In the genomic region with DNA sequence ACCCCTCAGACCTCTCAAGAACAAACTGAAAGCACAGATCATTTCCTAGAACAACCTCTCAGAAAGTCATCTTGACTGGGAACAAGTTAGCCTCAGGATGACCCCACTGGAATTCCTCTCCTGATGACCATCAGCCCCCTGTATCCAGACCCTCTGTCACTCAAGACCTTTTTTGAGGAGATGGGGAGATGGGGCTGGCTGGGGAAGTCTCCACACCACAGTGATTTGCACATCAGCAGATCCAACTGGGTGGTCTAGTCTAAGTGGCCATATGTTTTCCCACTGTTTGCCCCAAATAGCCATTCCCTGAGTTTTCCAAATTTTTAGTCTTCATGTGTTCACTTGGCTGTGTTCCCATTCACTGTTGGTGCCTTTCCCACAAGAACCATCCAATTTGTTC, we compare ENCODE assay signal across 21 cellular contexts.
A peak's percentile ranks its signal among the peaks of the same experiment; 100 is the strongest.
DNase-seq lines count a peak whose midpoint lies in the region; ATAC-seq and FAIRE-seq lines count a peak whose summit lies in the region.
"Had no signal": no experiment of that assay in that cellular context is flagged by ENCODE, and none has a peak within 500 bp of the region (broad histone marks: within the 10 kb centered on the region; RNA-seq: fewer than 3 reads in every experiment).

No MANE protein-coding gene starts in this region.

- no peak overlapping the region for H3K4ac ChIP-seq in mesenchymal stem cell (ENCODE audit: low read depth in 1 of 2, low read length in 2 of 2)

- H4K8ac ChIP-seq in mesenchymal stem cell (ENCODE audit: low read length), result peak overlapping the region; percentile 16

- no peak overlapping the region for H3K23ac ChIP-seq in mesenchymal stem cell (ENCODE audit: low read length in 2 of 2)

- no peaks in the 10 kb centered on the region for H3K9me3 Mint-ChIP-seq in naive thymus-derived CD8-positive, alpha-beta T cell
- H3K9me3 Mint-ChIP-seq: CD4-positive, alpha-beta T cell; CD8-positive, alpha-beta T cell had no signal

- H2BK12ac ChIP-seq in mesenchymal stem cell (ENCODE audit: low read length in 2 of 2), result no peak overlapping the region

- H3K27me3 ChIP-seq in SJCRH30 (no peaks in the 10 kb centered on the region), mesenchymal stem cell (ENCODE audit: control insufficient read depth in 1 of 2, insufficient read depth in 1 of 2, low read length in 2 of 2) (peaks cover 0 to 7% of the 10 kb centered on the region in 2 experiments)
- H3K27me3 ChIP-seq: BLaER1 treated with 17β-estradiol and CSF1 and Interleukin-3, amounts not matched to agents 10 nM and 100 nM had no signal

- peaks cover 0 to 9% (median 5%) of the 10 kb centered on the region in 4 donors for H3K4me1 Mint-ChIP-seq in naive thymus-derived CD8-positive, alpha-beta T cell
- H3K4me1 Mint-ChIP-seq: B cell had no signal

- peak overlapping the region; percentile 18; the same call in 1 of the 2 replicates for H3K27ac ChIP-seq in SJCRH30
- H3K27ac ChIP-seq in mesenchymal stem cell (ENCODE audit: low read length, poor library complexity, severe bottlenecking), result no peak overlapping the region
- H3K27ac ChIP-seq: 22Rv1; A549; BLaER1 treated with 17β-estradiol and CSF1 and Interleukin-3, amounts not matched to agents 10 nM and 100 nM; C4-2B had no signal

- H3K36me3 ChIP-seq in SJCRH30 (no peaks in the 10 kb centered on the region), mesenchymal stem cell (ENCODE audit: control insufficient read depth in 1 of 2, insufficient read depth in 2 of 2, low read depth in 1 of 2, low read length in 2 of 2) (no peaks in the 10 kb centered on the region)
- H3K36me3 ChIP-seq: BLaER1 treated with 17β-estradiol and CSF1 and Interleukin-3, amounts not matched to agents 10 nM and 100 nM had no signal

- H2BK5ac ChIP-seq in mesenchymal stem cell (ENCODE audit: low read depth, low read length, poor library complexity, severe bottlenecking), result no peak overlapping the region

- no peak overlapping the region for H3K9ac ChIP-seq in mesenchymal stem cell (ENCODE audit: low read length)
- H3K9ac ChIP-seq: BLaER1 treated with 17β-estradiol and CSF1 and Interleukin-3, amounts not matched to agents 10 nM and 100 nM had no signal

- H3K36me3 Mint-ChIP-seq in naive thymus-derived CD8-positive, alpha-beta T cell, result no peaks in the 10 kb centered on the region
- H3K36me3 Mint-ChIP-seq: CD8-positive, alpha-beta T cell had no signal

- peak; percentile 57 to 64 for DNase-seq in SJCRH30
- DNase-seq in mesenchymal stem cell, result no peak
- no peak for DNase-seq in urothelium cell line (ENCODE audit: low spot score)
- no peak for DNase-seq in naive thymus-derived CD8-positive, alpha-beta T cell
- DNase-seq in HUDEP-2 (lab: John Stamatoyannopoulos, UW; ENCODE audit: unreplicated experiment in 76 of 76), result no peak
- DNase-seq: AML-193; Caco-2; Calu3; CD4-positive, alpha-beta T cell; CD8-positive, alpha-beta T cell; DMS79 treated with DMSO at 0.1 percent for 48 hours; GF-D8 had no signal

- H2AK5ac ChIP-seq in mesenchymal stem cell (ENCODE audit: low read length, severe bottlenecking), result no peak overlapping the region

- peak; percentile 35 for FAIRE-seq in urothelium cell line (lab: Jason Lieb, UNC)
- FAIRE-seq: A549, D721Med, G401.6, GM12891, GM18507 had no signal

- peaks cover 0 to 11% (median 0%) of the 10 kb centered on the region in 5 donors for H3K27me3 Mint-ChIP-seq in naive thymus-derived CD8-positive, alpha-beta T cell

- no peak for ATAC-seq in naive thymus-derived CD8-positive, alpha-beta T cell
- ATAC-seq: A549; CD8-positive, alpha-beta T cell had no signal

- H2AFZ ChIP-seq in mesenchymal stem cell (ENCODE audit: low read depth, low read length), result no peak overlapping the region

- no peak overlapping the region for H3K4me2 ChIP-seq in mesenchymal stem cell (ENCODE audit: low read length, poor library complexity, severe bottlenecking)
- H3K4me2 ChIP-seq: A549; BLaER1 treated with 17β-estradiol and CSF1 and Interleukin-3, amounts not matched to agents 10 nM and 100 nM had no signal

- H4K91ac ChIP-seq in mesenchymal stem cell (ENCODE audit: low read length), result no peak overlapping the region

- POLR2A ChIA-PET in naive thymus-derived CD8-positive, alpha-beta T cell (lab: Charles Lee), result no interaction called here

- H3K18ac ChIP-seq in mesenchymal stem cell (ENCODE audit: low read depth in 1 of 2, low read length in 2 of 2), result no peak overlapping the region

- no peak overlapping the region for H3K27ac Mint-ChIP-seq in naive thymus-derived CD8-positive, alpha-beta T cell
- H3K27ac Mint-ChIP-seq: B cell; CD4-positive, alpha-beta T cell; CD8-positive, alpha-beta T cell had no signal

- H2BK15ac ChIP-seq in mesenchymal stem cell (ENCODE audit: low read depth, poor library complexity, severe bottlenecking), result no peak overlapping the region

- no peaks in the 10 kb centered on the region for H3K79me1 ChIP-seq in mesenchymal stem cell (replicated peaks; ENCODE audit: low read length, poor library complexity, severe bottlenecking)

- peaks cover 9% of the 10 kb centered on the region; the same call in 1 of the 2 replicates for H3K4me1 ChIP-seq in SJCRH30
- no peaks in the 10 kb centered on the region for H3K4me1 ChIP-seq in mesenchymal stem cell (ENCODE audit: control insufficient read depth, insufficient read depth, low read depth, low read length)
- H3K4me1 ChIP-seq: A549, Caco-2 had no signal

- H3K9me3 ChIP-seq in SJCRH30 (replicated peaks) (no peaks in the 10 kb centered on the region), mesenchymal stem cell (ENCODE audit: control insufficient read depth, low read length) (no peaks in the 10 kb centered on the region)
- H3K9me3 ChIP-seq: A549, Caco-2 had no signal

- H3K4me3 ChIP-seq in SJCRH30, result no peak overlapping the region
- no peak overlapping the region for H3K4me3 ChIP-seq in mesenchymal stem cell (ENCODE audit: insufficient read depth in 1 of 2, low read depth in 1 of 2, low read length in 2 of 2)
- H3K4me3 ChIP-seq: A549; BLaER1 treated with 17β-estradiol and CSF1 and Interleukin-3, amounts not matched to agents 10 nM and 100 nM had no signal

- H2BK120ac ChIP-seq in mesenchymal stem cell (ENCODE audit: low read depth, low read length), result no peak overlapping the region

- no peak overlapping the region for H3K4me3 Mint-ChIP-seq in naive thymus-derived CD8-positive, alpha-beta T cell
- H3K4me3 Mint-ChIP-seq: B cell; CD4-positive, alpha-beta T cell; CD8-positive, alpha-beta T cell had no signal

- no peak overlapping the region for H3K14ac ChIP-seq in mesenchymal stem cell (ENCODE audit: low read length in 2 of 2)

Comparison
In these comparisons a context has a peak if more than half of its experiments do, and no peak if none do; other contexts are left out.
1. DNase-seq: peak in SJCRH30 (2 of 2); none in mesenchymal stem cell (single experiment), urothelium cell line (single experiment), naive thymus-derived CD8-positive, alpha-beta T cell (0 of 10) and HUDEP-2 (0 of 76).